Comparison of ENCODE assay signal across 11 cellular contexts in genomic region chr17:42408076-42408475, GRCh38. TPM values are rescaled to one million over a fixed set of nuclear protein-coding genes. Genes with fewer than 3 reads are reported as not detected.
A peak's percentile ranks its signal among the peaks of the same experiment; 100 is the strongest.
DNase-seq lines count a peak whose midpoint lies in the region; ATAC-seq and TF ChIP-seq lines count a peak whose summit lies in the region.
"Had no signal": no experiment of that assay in that cellular context is flagged by ENCODE, and none has a peak within 500 bp of the region (broad histone marks: within the 10 kb centered on the region; RNA-seq: fewer than 3 reads in every experiment).

No MANE protein-coding gene starts in this region.

- H3K9ac ChIP-seq in IMR-90 (ENCODE audit: low read depth, low read length) = no peak overlapping the region

- H3K36me3 Mint-ChIP-seq in Caco-2 (ENCODE audit: insufficient read depth, unreplicated experiment) = peaks cover 70% of the 10 kb centered on the region
- no peaks in the 10 kb centered on the region for H3K36me3 Mint-ChIP-seq in activated T-helper 2 cell treated with anti-CD3 and anti-CD28 coated beads, Interferon-gamma antibody, Interleukin-2, Interleukin-4, amounts not matched to agents 10 μg/mL and 5 μg/mL and 100 μg/mL, durations not matched to agents 14 hours and 24 hours and 36 hours (ENCODE audit: low read depth)

- H2BK20ac ChIP-seq in IMR-90 (ENCODE audit: low read depth, low read length) = no peak overlapping the region

- H3K9me3 Mint-ChIP-seq in Caco-2 (ENCODE audit: unreplicated experiment) = no peaks in the 10 kb centered on the region
- no peaks in the 10 kb centered on the region for H3K9me3 Mint-ChIP-seq in activated T-helper 2 cell treated with anti-CD3 and anti-CD28 coated beads, Interferon-gamma antibody, Interleukin-2, Interleukin-4, amounts not matched to agents 10 μg/mL and 5 μg/mL and 100 μg/mL, durations not matched to agents 14 hours and 24 hours and 36 hours
- H3K9me3 Mint-ChIP-seq: activated T-cell treated with anti-CD3 and anti-CD28 coated beads, Interleukin-2, amount 50 U/mL, for 72 hours; CD4-positive, alpha-beta T cell; stimulated activated naive CD8-positive, alpha-beta T cell treated with anti-CD3 and anti-CD28 coated beads, Interleukin-15, Interleukin-2, amounts not matched to agents 100 ng/mL and 50 ng/mL, for 24 hours had no signal

- H3K14ac ChIP-seq in IMR-90 (replicated peaks; ENCODE audit: low read depth, low read length) = 0 out of 2 replicates have a peak overlapping the region, but pooled peaks have one; percentile 50

- no peak overlapping the region for H2AK9ac ChIP-seq in IMR-90 (replicated peaks; ENCODE audit: low read depth, low read length, poor library complexity)

- no peak overlapping the region for H3K4me3 Mint-ChIP-seq in Caco-2 (ENCODE audit: unreplicated experiment)
- H3K4me3 Mint-ChIP-seq in activated T-helper 2 cell treated with anti-CD3 and anti-CD28 coated beads, Interferon-gamma antibody, Interleukin-2, Interleukin-4, amounts not matched to agents 10 μg/mL and 5 μg/mL and 100 μg/mL, durations not matched to agents 14 hours and 24 hours and 36 hours (ENCODE audit: low read depth) = no peak overlapping the region
- H3K4me3 Mint-ChIP-seq: CD4-positive, alpha-beta T cell; stimulated activated naive CD8-positive, alpha-beta T cell treated with anti-CD3 and anti-CD28 coated beads, Interleukin-15, Interleukin-2, amounts not matched to agents 100 ng/mL and 50 ng/mL, for 24 hours had no signal

- TF ChIP-seq POLR2A in IMR-90 (IDR thresholded peaks at IDR 0.05; ENCODE audit: low read depth, low read length) (no peak), spleen (IDR thresholded peaks at IDR 0.05) (no peak)

- no peak for DNase-seq in IMR-90
- DNase-seq in dorsolateral prefrontal cortex = peak in 9 of 10 donors; percentile 63 to 89 (median 84)
- DNase-seq in left lung = no peak
- DNase-seq in spleen = no peak
- no peak for DNase-seq in NK-92 treated with Interleukin-12 subunit alpha and Interleukin-12 subunit beta, amount 100 ng/mL, for 24 hours (lab: John Stamatoyannopoulos, UW)
- no peak for DNase-seq in Caco-2
- no peak for DNase-seq in activated T-helper 2 cell treated with anti-CD3 and anti-CD28 coated beads, Interferon-gamma antibody, Interleukin-2, Interleukin-4, amounts not matched to agents 10 μg/mL and 5 μg/mL and 100 μg/mL, durations not matched to agents 14 hours and 24 hours and 36 hours (ENCODE audit: low spot score)

- dilution Hi-C loops in IMR-90 (cut with HindIII; ENCODE audit: low sequenced_read_pairs, unreplicated experiment) = no loop called here

- intact Hi-C loops in IMR-90 (cut with micrococcal nuclease) = loop anchor here (5.0 kb wide), 1 partner anchor 109 kb away; no protein-coding TSS in a partner anchor
- intact Hi-C loops in dorsolateral prefrontal cortex (cut with DNase I) = loop anchor here (5.0 kb wide), 2 partner anchors 119 to 129 kb away; partner anchors contain the start of gene NAGLU (in 1 of the 2)
- intact Hi-C loops in left lung (cut with DNase I) = loop anchor here (5.0 to 10.0 kb wide), 2 partner anchors 83 to 86 kb away; no protein-coding TSS in a partner anchor
- intact Hi-C loops in spleen (cut with DNase I; ENCODE audit: low total_unique reads) = loop anchor here (5.0 kb wide), 1 partner anchor 86 kb away; no protein-coding TSS in a partner anchor
- intact Hi-C loops in Caco-2 (cut with micrococcal nuclease; ENCODE audit: unreplicated experiment) = no loop called here
- intact Hi-C loops in activated T-helper 2 cell treated with anti-CD3 and anti-CD28 coated beads, Interferon-gamma antibody, Interleukin-2, Interleukin-4, amounts not matched to agents 10 μg/mL and 5 μg/mL and 100 μg/mL, durations not matched to agents 14 hours and 24 hours and 36 hours (cut with micrococcal nuclease) = loop anchor here (10.0 kb wide), 2 partner anchors 117 to 183 kb away; no protein-coding TSS in a partner anchor

- H3K4ac ChIP-seq in IMR-90 (ENCODE audit: low read depth, low read length) = no peak overlapping the region

- H3K4me1 Mint-ChIP-seq in Caco-2 (ENCODE audit: low read depth, unreplicated experiment) = peaks cover 32% of the 10 kb centered on the region
- H3K4me1 Mint-ChIP-seq in activated T-helper 2 cell treated with anti-CD3 and anti-CD28 coated beads, Interferon-gamma antibody, Interleukin-2, Interleukin-4, amounts not matched to agents 10 μg/mL and 5 μg/mL and 100 μg/mL, durations not matched to agents 14 hours and 24 hours and 36 hours (ENCODE audit: low read depth) = peaks cover 5% of the 10 kb centered on the region

- H3K27ac ChIP-seq in IMR-90 (ENCODE audit: insufficient read depth, low read length) = peak overlapping the region; percentile 30; the same call in 1 of the 2 replicates
- H3K27ac ChIP-seq in dorsolateral prefrontal cortex = peak overlapping the region; percentile 48 to 99 (median 93)
- H3K27ac ChIP-seq in left lung = peak overlapping the region; percentile 74 to 86
- peak overlapping the region in 7 of 8 donors; percentile 72 to 87 (median 80) for H3K27ac ChIP-seq in spleen

- H3K27me3 Mint-ChIP-seq in Caco-2 (ENCODE audit: insufficient read depth, unreplicated experiment) = no peaks in the 10 kb centered on the region
- H3K27me3 Mint-ChIP-seq in activated T-helper 2 cell treated with anti-CD3 and anti-CD28 coated beads, Interferon-gamma antibody, Interleukin-2, Interleukin-4, amounts not matched to agents 10 μg/mL and 5 μg/mL and 100 μg/mL, durations not matched to agents 14 hours and 24 hours and 36 hours (ENCODE audit: low read depth) = peaks cover 3% of the 10 kb centered on the region
- H3K27me3 Mint-ChIP-seq: CD4-positive, alpha-beta T cell; stimulated activated naive CD8-positive, alpha-beta T cell treated with anti-CD3 and anti-CD28 coated beads, Interleukin-15, Interleukin-2, amounts not matched to agents 100 ng/mL and 50 ng/mL, for 24 hours had no signal

- no peak overlapping the region for H4K91ac ChIP-seq in IMR-90 (ENCODE audit: insufficient read depth, low read depth, low read length)

- no peak overlapping the region for H2AK5ac ChIP-seq in IMR-90 (ENCODE audit: low read depth, low read length)

- H3K9me1 ChIP-seq in IMR-90 (ENCODE audit: insufficient read depth, low read length) = peaks cover 32% of the 10 kb centered on the region

- H4K8ac ChIP-seq in IMR-90 (ENCODE audit: low read depth in 2 of 2, low read length in 2 of 2) = no peak overlapping the region

- H2BK5ac ChIP-seq in IMR-90 (ENCODE audit: low read depth, low read length, poor library complexity, severe bottlenecking) = peak overlapping the region; percentile 38

- H2AFZ ChIP-seq in IMR-90 (replicated peaks; ENCODE audit: low read length, poor library complexity) = no peak overlapping the region

- TF ChIP-seq RAD21 in IMR-90 (IDR thresholded peaks at IDR 0.05; ENCODE audit: low read length) = no peak

- H3K4me2 ChIP-seq in IMR-90 (ENCODE audit: low read depth, low read length) = no peak overlapping the region

- H4K20me1 ChIP-seq in IMR-90 (ENCODE audit: insufficient read depth, low read length) = peaks cover 100% of the 10 kb centered on the region

- peaks cover 39% of the 10 kb centered on the region for H3K4me1 ChIP-seq in IMR-90 (ENCODE audit: control insufficient read depth, insufficient read depth, low read length)
- H3K4me1 ChIP-seq in left lung = peaks cover 43 to 81% of the 10 kb centered on the region in 2 donors
- H3K4me1 ChIP-seq in spleen = peaks cover 24 to 96% (median 62%) of the 10 kb centered on the region in 6 donors
- no peaks in the 10 kb centered on the region; the same call in 1 of the 2 replicates for H3K4me1 ChIP-seq in Caco-2

- H3K4me3 ChIP-seq in IMR-90 (ENCODE audit: insufficient read depth, low read depth, low read length) = no peak overlapping the region
- peak overlapping the region in 14 of 59 donors; percentile 1 to 37 (median 14) for H3K4me3 ChIP-seq in dorsolateral prefrontal cortex
- H3K4me3 ChIP-seq in left lung = no peak overlapping the region
- no peak overlapping the region for H3K4me3 ChIP-seq in spleen
- no peak overlapping the region for H3K4me3 ChIP-seq in Caco-2 (ENCODE audit: low read depth, low read length)

- H4K5ac ChIP-seq in IMR-90 (ENCODE audit: low read depth, low read length) = no peak overlapping the region

- no peak overlapping the region for H3K56ac ChIP-seq in IMR-90 (ENCODE audit: extremely low read depth, insufficient read depth, low read length)

- H3K18ac ChIP-seq in IMR-90 (ENCODE audit: low read depth, low read length) = no peak overlapping the region

- CTCF ChIA-PET in IMR-90 (lab: Yijun Ruan, JAX) (no interaction called here), Caco-2 (lab: Charles Lee) (interaction anchor here (1.2 kb wide), 1 partner anchor 10 kb away, joined by 4 read pairs; no protein-coding TSS in a partner anchor)

- H3K79me1 ChIP-seq in IMR-90 (ENCODE audit: low read depth in 1 of 2, low read length in 2 of 2) = peaks cover 0 to 67% of the 10 kb centered on the region in 2 experiments; a peak in 3 of 4 replicates

- peaks cover 35% of the 10 kb centered on the region for H3K36me3 ChIP-seq in IMR-90 (ENCODE audit: control insufficient read depth, insufficient read depth, low read length)
- H3K36me3 ChIP-seq in left lung = peaks cover 0 to 21% of the 10 kb centered on the region in 2 donors
- peaks cover 0 to 24% (median 11%) of the 10 kb centered on the region in 6 donors for H3K36me3 ChIP-seq in spleen
- no peaks in the 10 kb centered on the region for H3K36me3 ChIP-seq in Caco-2 (ENCODE audit: control insufficient read depth, insufficient read depth, low read length)

- POLR2A ChIA-PET in IMR-90 (lab: Charles Lee; ENCODE audit: unreplicated experiment) = interaction anchor here (1.1 kb wide), 1 partner anchor 15 kb away, joined by 6 read pairs; the partner anchor contains the start of gene CAVIN1
- POLR2A ChIA-PET in Caco-2 (lab: Charles Lee) = no interaction called here

- H2BK120ac ChIP-seq in IMR-90 (ENCODE audit: low read depth, low read length) = no peak overlapping the region

- H3K27me3 ChIP-seq in IMR-90 (ENCODE audit: control insufficient read depth, insufficient read depth, low read length) (no peaks in the 10 kb centered on the region), dorsolateral prefrontal cortex (peaks cover 0 to 4% (median 0%) of the 10 kb centered on the region in 45 donors), left lung (no peaks in the 10 kb centered on the region), spleen (replicated peaks in 1 of 7) (no peaks in the 10 kb centered on the region), Caco-2 (replicated peaks; ENCODE audit: control insufficient read depth, insufficient read depth, low read length) (no peaks in the 10 kb centered on the region)

- H3K27ac Mint-ChIP-seq in Caco-2 (ENCODE audit: unreplicated experiment) = no peak overlapping the region
- no peak overlapping the region for H3K27ac Mint-ChIP-seq in activated T-helper 2 cell treated with anti-CD3 and anti-CD28 coated beads, Interferon-gamma antibody, Interleukin-2, Interleukin-4, amounts not matched to agents 10 μg/mL and 5 μg/mL and 100 μg/mL, durations not matched to agents 14 hours and 24 hours and 36 hours
- H3K27ac Mint-ChIP-seq: activated T-cell treated with anti-CD3 and anti-CD28 coated beads, Interleukin-2, amount 50 U/mL, for 72 hours had no signal

- H3K9me3 ChIP-seq in IMR-90 (ENCODE audit: control insufficient read depth, insufficient read depth, low read length) = no peaks in the 10 kb centered on the region
- H3K9me3 ChIP-seq in left lung = no peaks in the 10 kb centered on the region
- H3K9me3 ChIP-seq in spleen = no peaks in the 10 kb centered on the region
- no peaks in the 10 kb centered on the region for H3K9me3 ChIP-seq in Caco-2

- TF ChIP-seq CTCF in IMR-90 (conservative IDR thresholded peaks at IDR 0.05; ENCODE audit: low read depth, low read length) (no peak), dorsolateral prefrontal cortex (IDR thresholded peaks at IDR 0.05 in 54 of 56, conservative IDR thresholded peaks at IDR 0.05 in 2 of 56; ENCODE audit: low read depth in 1 of 56, partially characterized antibody in 56 of 56) (peak in 2 of 56 donors; percentile 7 to 21), left lung (IDR thresholded peaks at IDR 0.05) (no peak), spleen (IDR thresholded peaks at IDR 0.05 in 8 of 11, conservative IDR thresholded peaks at IDR 0.05 in 3 of 11) (no peak), Caco-2 (IDR thresholded peaks at IDR 0.05; ENCODE audit: insufficient read depth in 1 of 2, low read depth in 1 of 2, low read length in 1 of 2, severe bottlenecking in 1 of 2, unreplicated experiment in 1 of 2) (no peak)

- no peak overlapping the region for H2BK15ac ChIP-seq in IMR-90 (ENCODE audit: low read depth, low read length)

- no peak for ATAC-seq in IMR-90 (ENCODE audit: low read depth)
- ATAC-seq in left lung = no peak
- no peak for ATAC-seq in HG03442 (IDR thresholded peaks at IDR 0.05; ENCODE audit: unreplicated experiment)

- WGBS in IMR-90 (ENCODE audit: extremely low coverage in 2 of 2, insufficient read length in 1 of 2), 2 experiments = no CpG with 5 or more reads among the region's 2 CpGs
- WGBS in spleen, 5 donors = 51 to 77% (median 72%) methylated on average over 2 of the region's 2 CpGs

- no TSS peak for BruUV-seq in IMR-90 (replicated peaks; lab: Mats Ljungman, UMichigan)
- no TSS peak for BruUV-seq in Caco-2 (replicated peaks; lab: Mats Ljungman, UMichigan)

- peak overlapping the region; percentile 34; the same call in 1 of the 2 replicates for H3K23ac ChIP-seq in IMR-90 (ENCODE audit: low read depth, low read length)

- in situ Hi-C loops in IMR-90 (cut with MboI; ENCODE audit: low sequenced_read_pairs) = no loop called here

RNA-seq across cellular contexts. Expression of gene CAVIN1, which starts 15.0 kb away (rescaled TPM):
- total RNA-seq in IMR-90 (2012; rRNA removed) (556 and 644 TPM in 2 replicates), dorsolateral prefrontal cortex (10 to 100 TPM; 11.5 to 70.8 (median 30.0) TPM), left lung (100 to 1,000 TPM; 285 to 320 TPM), spleen (100 to 1,000 TPM; 129 to 224 (median 150) TPM), Caco-2 (2022) (143 and 173 TPM in 2 replicates)
- polyA plus RNA-seq in IMR-90 (2012; rRNA removed) (491 and 533 TPM in 2 replicates), spleen (100 to 1,000 TPM in 1 of 3 donors, 10 to 100 TPM in 2; 25.3 to 129 (median 34.7) TPM)
- 401 and 422 TPM in 2 replicates for polyA plus RNA-seq in IMR-90 (2012; cell fraction: cytosol; rRNA removed)
- 174 and 195 TPM in 2 replicates for polyA plus RNA-seq in IMR-90 (2012; cell fraction: nucleus; rRNA removed; ENCODE audit: low replicate concordance)
- total RNA-seq in activated T-helper 2 cell treated with anti-CD3 and anti-CD28 coated beads, Interferon-gamma antibody, Interleukin-2, Interleukin-4, amounts not matched to agents 10 μg/mL and 5 μg/mL and 100 μg/mL, durations not matched to agents 14 hours and 24 hours and 36 hours = 3.5 and 3.8 TPM in 2 replicates

RNA-seq across cellular contexts. Expression of gene STAT3, which starts 19.8 kb away (rescaled TPM):
- total RNA-seq in IMR-90 (2012; rRNA removed) (61.9 and 66.3 TPM in 2 replicates), dorsolateral prefrontal cortex (100 to 1,000 TPM in 55 of 120 experiments, 10 to 100 TPM in 65; 57.7 to 203 (median 98.0) TPM), left lung (100 to 1,000 TPM; 229 to 271 TPM), spleen (100 to 1,000 TPM; 229 to 326 (median 266) TPM), Caco-2 (2022) (72.1 and 73.7 TPM in 2 replicates)
- polyA plus RNA-seq in IMR-90 (2012; rRNA removed) (47.2 and 48.0 TPM in 2 replicates), spleen (10 to 100 TPM; 18.3 to 49.8 (median 24.1) TPM)
- 28.3 and 33.2 TPM in 2 replicates for polyA plus RNA-seq in IMR-90 (2012; cell fraction: cytosol; rRNA removed)
- polyA plus RNA-seq in IMR-90 (2012; cell fraction: nucleus; rRNA removed; ENCODE audit: low replicate concordance) = 56.6 and 109 TPM in 2 replicates
- 250 and 262 TPM in 2 replicates for total RNA-seq in activated T-helper 2 cell treated with anti-CD3 and anti-CD28 coated beads, Interferon-gamma antibody, Interleukin-2, Interleukin-4, amounts not matched to agents 10 μg/mL and 5 μg/mL and 100 μg/mL, durations not matched to agents 14 hours and 24 hours and 36 hours

RNA-seq across cellular contexts. Expression of gene ATP6V0A1, which starts 50.6 kb away (rescaled TPM):
- total RNA-seq in IMR-90 (2012; rRNA removed) = 18.8 and 23.6 TPM in 2 replicates
- 34.0 and 36.2 TPM in 2 replicates for polyA plus RNA-seq in IMR-90 (2012; rRNA removed)
- 24.2 and 40.8 TPM in 2 replicates for polyA plus RNA-seq in IMR-90 (2012; cell fraction: cytosol; rRNA removed)
- polyA plus RNA-seq in IMR-90 (2012; cell fraction: nucleus; rRNA removed; ENCODE audit: low replicate concordance) = 174 and 188 TPM in 2 replicates
- total RNA-seq in dorsolateral prefrontal cortex = 100 to 1,000 TPM; 253 to 459 (median 379) TPM
- total RNA-seq in left lung = 100 to 1,000 TPM in 1 of 2 donors, 10 to 100 TPM in 1; 95.9 to 103 TPM
- 100 to 1,000 TPM in 5 of 7 donors, 10 to 100 TPM in 2; 87.4 to 140 (median 126) TPM for total RNA-seq in spleen
- 10 to 100 TPM; 23.0 to 74.0 (median 50.7) TPM for polyA plus RNA-seq in spleen
- total RNA-seq in Caco-2 (2022) = 82.8 and 103 TPM in 2 replicates
- total RNA-seq in activated T-helper 2 cell treated with anti-CD3 and anti-CD28 coated beads, Interferon-gamma antibody, Interleukin-2, Interleukin-4, amounts not matched to agents 10 μg/mL and 5 μg/mL and 100 μg/mL, durations not matched to agents 14 hours and 24 hours and 36 hours = 16.0 and 17.5 TPM in 2 replicates

Comparison
In these comparisons a context has a peak if more than half of its experiments do, and no peak if none do; other contexts are left out.
1. DNase-seq: peak in dorsolateral prefrontal cortex (9 of 10); none in IMR-90 (single experiment), left lung (0 of 2), spleen (single experiment), NK-92 treated with Interleukin-12 subunit alpha and Interleukin-12 subunit beta, amount 100 ng/mL, for 24 hours (single experiment), Caco-2 (0 of 2) and activated T-helper 2 cell treated with anti-CD3 and anti-CD28 coated beads, Interferon-gamma antibody, Interleukin-2, Interleukin-4, amounts not matched to agents 10 μg/mL and 5 μg/mL and 100 μg/mL, durations not matched to agents 14 hours and 24 hours and 36 hours (single experiment).
2. H3K27ac ChIP-seq: peak in every context shown above with its lines; median percentile 93 in dorsolateral prefrontal cortex; 80 in left lung; 80 in spleen; 30 in IMR-90.